Comparison of ENCODE assay signal across 18 cellular contexts in the genomic region with DNA sequence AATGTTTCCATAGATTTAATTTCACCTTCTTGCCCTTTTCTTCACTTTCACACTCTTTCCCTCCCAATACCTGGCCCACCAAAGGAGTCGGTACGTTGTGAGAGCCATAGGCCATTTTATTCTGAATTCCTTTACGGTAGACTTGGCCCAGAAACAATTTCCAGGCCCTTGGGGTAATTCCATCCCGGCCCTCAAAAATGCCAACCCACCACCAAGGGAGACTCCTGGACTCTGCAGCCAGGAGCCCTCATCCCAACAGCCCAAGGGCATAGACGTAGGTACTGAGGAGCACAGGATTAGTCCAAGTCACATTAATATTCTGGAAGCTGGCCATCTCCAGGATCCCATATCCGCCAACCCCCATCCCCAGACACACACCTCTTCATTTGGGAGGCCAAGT.
"Had no signal": no experiment of that assay in that cellular context is flagged by ENCODE, and none has a peak within 500 bp of the region (broad histone marks: within the 10 kb centered on the region; RNA-seq: fewer than 3 reads in every experiment).

No MANE protein-coding gene starts in this region.

- DNase-seq: colonic mucosa; dermis blood vessel endothelial cell; endodermal cell; erythroblast; foreskin keratinocyte; immature natural killer cell; kidney; left colon; naive thymus-derived CD4-positive, alpha-beta T cell; posterior cingulate gyrus; right cardiac atrium; small intestine; stimulated activated CD4-positive, alpha-beta T cell treated with anti-CD3 and anti-CD28 coated beads, Interleukin-12 subunit alpha, Interleukin-12 subunit beta, amount 100 ng/mL, for 4 hours; stimulated activated naive CD4-positive, alpha-beta T cell; stomach; transverse colon had no signal

- H3K4me1 ChIP-seq: foreskin keratinocyte had no signal

- H3K36me3 ChIP-seq: colonic mucosa, neutrophil, stomach, thoracic aorta, transverse colon had no signal

- ATAC-seq: foreskin keratinocyte; left colon; naive thymus-derived CD4-positive, alpha-beta T cell; right cardiac atrium had no signal

- H3K27me3 ChIP-seq: colonic mucosa had no signal

- H3K27ac ChIP-seq: colonic mucosa, foreskin keratinocyte, neutrophil, stomach, thoracic aorta, transverse colon had no signal

- H3K9me3 ChIP-seq: colonic mucosa, neutrophil, stomach, thoracic aorta, transverse colon had no signal

- H3K4me3 ChIP-seq: colonic mucosa, stomach, thoracic aorta, transverse colon had no signal
